Comparison of ENCODE assay signal across 8 cellular contexts in the genomic region with DNA sequence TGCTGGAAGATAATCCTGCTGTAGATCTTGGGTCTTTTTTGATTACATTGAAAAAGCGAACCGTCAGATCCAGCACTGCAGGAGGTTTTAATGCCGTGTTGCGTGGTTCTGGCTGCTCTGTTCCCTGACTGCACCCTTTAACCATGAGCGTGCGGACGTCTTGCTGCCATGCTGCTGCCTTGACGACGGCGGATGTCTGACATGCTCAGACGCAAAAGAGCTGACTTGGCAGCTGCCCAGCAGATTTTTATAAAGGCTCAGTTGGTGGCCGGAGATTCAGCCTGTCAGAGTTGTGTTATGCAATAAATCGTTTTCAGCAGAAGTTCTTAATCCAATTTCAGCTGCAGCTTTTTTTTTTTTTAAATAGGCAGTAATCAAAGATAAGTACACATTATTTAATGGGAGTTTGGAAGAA.
DNase-seq lines count a peak whose midpoint lies in the region; ATAC-seq lines count a peak whose summit lies in the region.

No MANE protein-coding gene starts in this region.

- H3K4me3 ChIP-seq in neuron (ENCODE audit: low read length), result peak overlapping the region; percentile 21

- no peak overlapping the region for H2AFZ ChIP-seq in neuron (ENCODE audit: low read depth, low read length)

- H3K27me3 ChIP-seq in neuron (ENCODE audit: insufficient read depth, low read length), result no peaks in the 10 kb centered on the region

- ATAC-seq in GM18870 (IDR thresholded peaks at IDR 0.05; ENCODE audit: unreplicated experiment), result no peak

- H3K4me1 ChIP-seq in neuron (ENCODE audit: insufficient read depth, low read length), result peaks cover 44% of the 10 kb centered on the region

- no peaks in the 10 kb centered on the region for H3K36me3 ChIP-seq in neuron (ENCODE audit: insufficient read depth, low read length)

- DNase-seq in stimulated activated naive CD4-positive, alpha-beta T cell (lab: John Stamatoyannopoulos, UW), result peak; percentile 24 to 71 (median 52)
- DNase-seq in stimulated activated naive CD4-positive, alpha-beta T cell treated with Interleukin-2 at 50 U/mL for 16 hours (lab: John Stamatoyannopoulos, UW), result no peak
- DNase-seq in NCI-H82 (lab: John Stamatoyannopoulos, UW), result peak; percentile 96
- DNase-seq in activated T-helper 1 cell treated with Interleukin-2 at 50 U/mL for 16 hours (ENCODE audit: low read depth), result peak; percentile 1
- DNase-seq in fibroblast of the conjunctiva (ENCODE audit: low read depth), result peak; percentile 36
- DNase-seq in ureter (ENCODE audit: low spot score), result peak; percentile 85

- H3K9me3 ChIP-seq in neuron (ENCODE audit: low read length), result peaks cover 3% of the 10 kb centered on the region
